ENCODE assay signal across 24 cellular contexts in the genomic region with DNA sequence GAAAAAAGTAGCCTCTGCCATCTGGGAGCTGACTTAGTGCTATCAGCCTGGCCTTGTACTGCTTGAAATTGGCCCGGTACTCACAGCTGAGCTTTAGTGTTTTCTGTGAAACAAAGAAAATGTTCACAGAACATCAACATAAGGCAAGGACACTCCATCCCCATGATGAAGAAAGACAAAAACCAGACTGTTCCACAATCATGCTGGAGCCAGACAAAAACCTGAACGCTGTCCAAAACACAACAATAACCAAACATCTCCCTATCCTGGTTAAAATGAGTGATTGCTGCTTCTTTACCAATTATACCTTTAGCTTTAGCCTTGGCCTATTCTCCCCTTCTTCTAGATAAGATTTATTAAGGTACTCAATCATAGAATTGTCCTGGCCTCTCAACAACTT.
"Had no signal": no experiment of that assay in that cellular context is flagged by ENCODE, and none has a peak within 500 bp of the region (broad histone marks: within the 10 kb centered on the region; RNA-seq: fewer than 3 reads in every experiment).

No MANE protein-coding gene starts in this region.

- H3K36me3 ChIP-seq: neutrophil, pancreas, right lobe of liver, sigmoid colon, spleen, stomach, tibial artery, transverse colon, upper lobe of right lung, uterus had no signal

- DNase-seq: naive B cell; naive thymus-derived CD8-positive, alpha-beta T cell; nephron progenitor cell; nucleus accumbens; pancreas; posterior cingulate gyrus; psoas muscle; right cardiac atrium; right lobe of liver; sigmoid colon; spleen; stimulated activated CD4-positive, alpha-beta T cell treated with anti-CD3 and anti-CD28 coated beads, Interleukin-12 subunit alpha, Interleukin-12 subunit beta, amount 100 ng/mL, for 4 hours; stimulated activated CD4-positive, alpha-beta T cell treated with anti-CD3 and anti-CD28 coated beads, Interleukin-1b, Interleukin-23, amount 100 ng/mL, for 48 hours; stimulated activated CD4-positive, alpha-beta T cell treated with anti-CD3 and anti-CD28 coated beads, Interleukin-2, amount 100 ng/mL, for 48 hours; stimulated activated CD4-positive, alpha-beta T cell treated with anti-CD3 and anti-CD28 coated beads, Interleukin-4, amount 100 ng/mL, for 24 hours; stimulated activated naive B cell treated with anti-CD40 and anti-IgM and Interleukin-4, amounts not matched to agents 10 μg/mL and 1 μg/mL and 100 μg/mL, for 72 hours; stimulated activated naive CD4-positive, alpha-beta T cell treated with Interleukin-2 at 50 U/mL for 16 hours; stomach; tibial artery; transverse colon; upper lobe of right lung; uterus had no signal

- FAIRE-seq: pancreas had no signal

- H3K27ac ChIP-seq: neutrophil, pancreas, psoas muscle, right lobe of liver, sigmoid colon, spleen, stomach, tibial artery, transverse colon, upper lobe of right lung, uterus had no signal

- H3K27me3 ChIP-seq: neutrophil, pancreas, right lobe of liver, sigmoid colon, spleen, stomach, tibial artery, transverse colon, upper lobe of right lung, uterus had no signal

- H3K4me1 ChIP-seq: pancreas, psoas muscle, right lobe of liver, spleen, stomach, tibial artery, transverse colon, upper lobe of right lung, uterus had no signal

- H3K4me3 ChIP-seq: pancreas, psoas muscle, right lobe of liver, sigmoid colon, smooth muscle cell, spleen, stomach, tibial artery, transverse colon, upper lobe of right lung, uterus had no signal

- H3K9me3 ChIP-seq: neutrophil, pancreas, psoas muscle, right lobe of liver, sigmoid colon, spleen, tibial artery, transverse colon, upper lobe of right lung, uterus had no signal
